ENCODE assay signal across 10 cellular contexts in the genomic region with DNA sequence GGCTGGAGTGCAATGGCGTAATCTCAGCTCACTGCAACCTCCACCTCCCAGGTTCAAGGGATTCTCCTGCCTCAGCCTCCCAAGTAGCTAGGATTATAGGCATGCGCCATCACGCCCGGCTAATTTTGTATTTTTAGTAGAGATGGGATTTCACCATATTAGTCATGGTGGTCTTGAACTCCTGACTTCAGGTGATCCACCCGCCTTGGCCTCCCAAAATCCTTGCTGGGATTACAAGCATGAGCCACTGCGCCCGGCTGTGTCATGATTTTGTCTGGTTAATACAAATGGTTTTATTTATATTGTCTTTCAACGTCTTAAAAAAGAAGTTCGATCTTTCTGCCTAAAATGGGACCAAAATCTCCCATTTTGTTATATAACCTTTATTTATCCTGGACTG. TPM values are rescaled to one million over a fixed set of nuclear protein-coding genes. Genes with fewer than 3 reads are reported as not detected.
"Had no signal": no experiment of that assay in that cellular context is flagged by ENCODE, and none has a peak within 500 bp of the region (broad histone marks: within the 10 kb centered on the region; RNA-seq: fewer than 3 reads in every experiment).

No MANE protein-coding gene starts in this region.

RNA-seq across cellular contexts. Expression of a gene that starts 19.2 kb away (rescaled TPM):
- total RNA-seq: activated B cell treated with CpG ODN at 0.5 μM for 24 hours; activated CD4-positive, alpha-beta memory T cell treated with anti-CD3 and anti-CD28 coated beads for 36 hours; activated CD4-positive, alpha-beta T cell treated with anti-CD3 and anti-CD28 coated beads, Interleukin-2, amount 10 ng/mL, durations not matched to agents 24 days and 14 days; activated CD8-positive, alpha-beta T cell treated with anti-CD3 and anti-CD28 coated beads for 36 hours; activated naive CD4-positive, alpha-beta T cell treated with anti-CD3 and anti-CD28 coated beads for 36 hours; activated naive CD4-positive, alpha-beta T cell treated with anti-CD3 and anti-CD28 coated beads, Interleukin-2, amount 50 U/mL, for 72 hours; activated naive CD8-positive, alpha-beta T cell treated with anti-CD3 and anti-CD28 coated beads for 36 hours; activated T-cell treated with anti-CD3 and anti-CD28 coated beads, Interleukin-2, amount 50 U/mL, for 72 hours; activated T-helper 1 cell treated with anti-CD3 and anti-CD28 coated beads, Interleukin-12 subunit alpha, Interleukin-12 subunit beta, Interleukin-2, Interleukin-4 antibody, amounts not matched to agents 30 ng/mL and 10 ng/mL and 1 ng/mL, durations not matched to agents 14 hours and 24 hours and 36 hours; activated T-helper 17 cell treated with anti-CD3 and anti-CD28 coated beads, Interleukin-2, amount 50 U/mL, for 72 hours had no signal
